Comparison of ENCODE assay signal across 9 cellular contexts in genomic region chr13:96680898-96681297, GRCh38.
"Had no signal": no experiment of that assay in that cellular context is flagged by ENCODE, and none has a peak within 500 bp of the region (broad histone marks: within the 10 kb centered on the region; RNA-seq: fewer than 3 reads in every experiment).

No MANE protein-coding gene starts in this region.

- H3K27ac ChIP-seq: GM23248 had no signal

- H3K4me3 ChIP-seq: GM23248, GM23338, HAP-1 had no signal

- ATAC-seq: GM23338, HCT116 had no signal

- DNase-seq: GM23248, GOT3, H7, H9, HCEC 1CT, HFFc6 had no signal

- H3K36me3 ChIP-seq: HAP-1 had no signal

- H3K27ac Mint-ChIP-seq: GM23338, H9, HFFc6 had no signal

- H3K4me3 Mint-ChIP-seq: GM23338, H9, HFFc6 had no signal

- H3K9me3 ChIP-seq: HAP-1 had no signal

- H3K4me1 ChIP-seq: HAP-1 had no signal
